Comparison of ENCODE assay signal across 10 cellular contexts in genomic region chr5:95949810-95950209, GRCh38. TPM values are rescaled to one million over a fixed set of nuclear protein-coding genes. Genes with fewer than 3 reads are reported as not detected.
DNase-seq lines count a peak whose midpoint lies in the region; ATAC-seq, FAIRE-seq and TF ChIP-seq lines count a peak whose summit lies in the region.
"Had no signal": no experiment of that assay in that cellular context is flagged by ENCODE, and none has a peak within 500 bp of the region (broad histone marks: within the 10 kb centered on the region; RNA-seq: fewer than 3 reads in every experiment).

No MANE protein-coding gene starts in this region.

- whole genome bisulfite sequencing in heart left ventricle, 4 donors = 47 to 71% (median 57%) methylated on average over 1 of the region's 1 CpG

- H4K20me1 ChIP-seq in KMS-11 (ENCODE audit: insufficient read depth) = peaks cover 44% of the 10 kb centered on the region

- H3K36me3 ChIP-seq in KMS-11 (ENCODE audit: insufficient read depth) = 0 out of 2 replicates have a peak, but pooled peaks cover 3% of the 10 kb centered on the region
- no peaks in the 10 kb centered on the region for H3K36me3 ChIP-seq in heart left ventricle

- peaks cover 95% of the 10 kb centered on the region for H3K79me2 ChIP-seq in KMS-11 (ENCODE audit: insufficient read depth, low read depth)

- H3K4me1 ChIP-seq in KMS-11 (ENCODE audit: low read depth, poor library complexity, severe bottlenecking) (peaks cover 89% of the 10 kb centered on the region), heart left ventricle (peaks cover 0 to 40% (median 24%) of the 10 kb centered on the region in 12 donors)

- in situ Hi-C loops in GM13977 (cut with MboI; ENCODE audit: low pct_unique_long_range_greater_than_20kb, low sequenced_read_pairs, unreplicated experiment) = loop anchor here (25.0 kb wide), 1 partner anchor 387 kb away; no protein-coding TSS in a partner anchor

- H3K9me3 ChIP-seq in heart left ventricle = no peaks in the 10 kb centered on the region
- H3K9me3 ChIP-seq: body of pancreas had no signal

- FAIRE-seq in HTR-8/SVneo (lab: Jason Lieb, UNC) = no peak
- FAIRE-seq: endothelial cell of umbilical vein had no signal

- intact Hi-C loops in heart left ventricle (cut with DNase I) = loop anchor here in 3 of 10 donors (10.0 kb wide), 3 partner anchors 85 to 385 kb away; partner anchors contain the start of gene RFESD (in 1 of the 3)

- TF ChIP-seq POLR2A in heart left ventricle (IDR thresholded peaks at IDR 0.05) = no peak

- no peak for TF ChIP-seq CTCF in GM13977 (IDR thresholded peaks at IDR 0.05; ENCODE audit: extremely low read depth, insufficient read depth, missing control alignments)
- TF ChIP-seq CTCF in KMS-11 (conservative IDR thresholded peaks at IDR 0.05; ENCODE audit: low read depth, low read length) = no peak
- no peak for TF ChIP-seq CTCF in heart left ventricle (IDR thresholded peaks at IDR 0.05)

- no peak overlapping the region for H2AFZ ChIP-seq in KMS-11 (ENCODE audit: low read depth)

- DNase-seq in GM13977 (ENCODE audit: low spot score) = peak; percentile 33
- no peak for DNase-seq in stimulated activated CD4-positive, alpha-beta T cell treated with anti-CD3 and anti-CD28 coated beads, Interleukin-1b, Interleukin-23, amount 100 ng/mL, for 48 hours
- no peak for DNase-seq in heart left ventricle
- no peak for DNase-seq in HTR-8/SVneo (ENCODE audit: insufficient read length, low spot score)
- DNase-seq: body of pancreas had no signal

- ATAC-seq in GM19351 (IDR thresholded peaks at IDR 0.05; ENCODE audit: unreplicated experiment) (peak; percentile 84), HG02759 (IDR thresholded peaks at IDR 0.05; ENCODE audit: unreplicated experiment) (peak; percentile 89), heart left ventricle (no peak), HG03095 (IDR thresholded peaks at IDR 0.05; ENCODE audit: unreplicated experiment) (no peak)
- ATAC-seq: body of pancreas had no signal

- H3K27me3 ChIP-seq in KMS-11 (ENCODE audit: insufficient read depth, low read depth) (no peaks in the 10 kb centered on the region), heart left ventricle (no peaks in the 10 kb centered on the region)
- H3K27me3 ChIP-seq: body of pancreas had no signal

- peak overlapping the region; percentile 42; the same call in 1 of the 2 replicates for H3K27ac ChIP-seq in KMS-11
- H3K27ac ChIP-seq in heart left ventricle = no peak overlapping the region
- H3K27ac ChIP-seq: body of pancreas had no signal

- H3K4me3 ChIP-seq in KMS-11 (IDR thresholded peaks at IDR 0.05; ENCODE audit: insufficient read depth, low read depth, low read length) (no peak overlapping the region), heart left ventricle (no peak overlapping the region)
- H3K4me3 ChIP-seq: body of pancreas had no signal

- H3K4me2 ChIP-seq in KMS-11 = peak overlapping the region; percentile 75

- H3K9ac ChIP-seq in KMS-11 = no peak overlapping the region

RNA-seq across cellular contexts. Expression of gene ELL2, which starts 11.8 kb away (rescaled TPM):
- total RNA-seq in heart left ventricle = 10 to 100 TPM; 15.4 to 74.5 (median 31.1) TPM
- 10 to 100 TPM in 1 of 2 donors, 1 to 10 TPM in 1; 6.7 to 68.2 TPM for polyA plus RNA-seq in heart left ventricle

Comparison
In these comparisons a context has a peak if more than half of its experiments do, and no peak if none do; other contexts are left out.
1. ATAC-seq: peak in GM19351 (single experiment) and HG02759 (single experiment); none in heart left ventricle (0 of 4) and HG03095 (single experiment).